10 cellular contexts compared by ENCODE assay signal in the genomic region with DNA sequence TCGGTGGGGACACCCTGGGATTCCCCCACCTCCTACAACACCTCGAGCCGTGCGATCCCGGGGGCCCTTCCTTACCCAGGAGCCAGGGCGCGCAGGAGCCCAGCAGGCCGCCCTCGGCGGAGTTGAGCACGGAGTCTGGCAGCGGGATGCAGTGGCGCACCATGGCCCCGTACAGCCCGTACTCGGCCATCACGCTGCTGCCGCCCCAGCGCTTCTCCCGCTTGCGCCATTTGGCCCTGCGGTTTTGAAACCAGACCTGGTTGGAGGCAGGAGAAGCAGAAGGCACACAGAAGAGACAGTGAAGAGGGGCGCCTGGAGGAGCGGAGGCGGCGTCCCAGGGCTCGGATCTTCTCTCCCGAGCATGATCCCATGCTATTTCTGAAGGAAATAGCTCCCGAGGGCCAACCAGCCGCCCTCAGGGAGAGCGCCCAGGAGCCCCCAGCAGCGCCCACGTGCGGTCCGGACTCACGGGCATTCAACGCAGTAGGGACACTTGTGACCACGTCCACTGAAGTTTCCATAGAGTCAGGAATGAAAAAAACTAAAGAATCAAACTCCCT. TPM values are rescaled to one million over a fixed set of nuclear protein-coding genes. Genes with fewer than 3 reads are reported as not detected.
A peak's percentile ranks its signal among the peaks of the same experiment; 100 is the strongest.
DNase-seq lines count a peak whose midpoint lies in the region; ATAC-seq, FAIRE-seq and TF ChIP-seq lines count a peak whose summit lies in the region.
"Had no signal": no experiment of that assay in that cellular context is flagged by ENCODE, and none has a peak within 500 bp of the region (broad histone marks: within the 10 kb centered on the region; RNA-seq: fewer than 3 reads in every experiment).

No MANE protein-coding gene starts in this region.

- intact Hi-C loops in testis (cut with DNase I; ENCODE audit: low total_unique reads): no loop called here
- intact Hi-C loops in activated T-helper 1 cell treated with anti-CD3 and anti-CD28 coated beads, Interleukin-12 subunit alpha, Interleukin-12 subunit beta, Interleukin-2, Interleukin-4 antibody, amounts not matched to agents 30 ng/mL and 10 ng/mL and 1 ng/mL, durations not matched to agents 14 hours and 24 hours and 36 hours (cut with micrococcal nuclease): no loop called here

- no peaks in the 10 kb centered on the region for H3K36me3 ChIP-seq in testis (ENCODE audit: low read depth, missing control alignments)

- no peaks in the 10 kb centered on the region for H3K27me3 ChIP-seq in testis

- WGBS in testis, 2 donors: 2 to 4% methylated on average over 12 to 38 of the region's 38 CpGs

- H3K36me3 Mint-ChIP-seq in activated naive CD8-positive, alpha-beta T cell treated with anti-CD3 and anti-CD28 coated beads, Interleukin-2, amount 10 ng/mL, durations not matched to agents 7 days and 5 days: no peaks in the 10 kb centered on the region
- peaks cover 1% of the 10 kb centered on the region for H3K36me3 Mint-ChIP-seq in activated T-helper 1 cell treated with anti-CD3 and anti-CD28 coated beads, Interleukin-12 subunit alpha, Interleukin-12 subunit beta, Interleukin-2, Interleukin-4 antibody, amounts not matched to agents 30 ng/mL and 10 ng/mL and 1 ng/mL, durations not matched to agents 14 hours and 24 hours and 36 hours (ENCODE audit: low read depth)

- peak overlapping the region; percentile 30; the same call in 1 of the 2 replicates for H3K4me3 ChIP-seq in iPS-18c (ENCODE audit: insufficient read depth, low read depth, low read length)
- peak overlapping the region; percentile 7 to 47 for H3K4me3 ChIP-seq in testis

- H3K9me3 ChIP-seq in iPS-18c (ENCODE audit: control insufficient read depth, insufficient read depth, low read length) (no peaks in the 10 kb centered on the region), testis (no peaks in the 10 kb centered on the region)

- H3K27me3 Mint-ChIP-seq in activated naive CD8-positive, alpha-beta T cell treated with anti-CD3 and anti-CD28 coated beads, Interleukin-2, amount 10 ng/mL, durations not matched to agents 7 days and 5 days: peaks cover 69% of the 10 kb centered on the region
- H3K27me3 Mint-ChIP-seq in activated T-helper 1 cell treated with anti-CD3 and anti-CD28 coated beads, Interleukin-12 subunit alpha, Interleukin-12 subunit beta, Interleukin-2, Interleukin-4 antibody, amounts not matched to agents 30 ng/mL and 10 ng/mL and 1 ng/mL, durations not matched to agents 14 hours and 24 hours and 36 hours (ENCODE audit: insufficient read depth): peaks cover 67% of the 10 kb centered on the region

- H3K27ac ChIP-seq in testis: no peak overlapping the region
- H3K27ac ChIP-seq: C4-2B had no signal

- H3K27ac Mint-ChIP-seq in activated naive CD8-positive, alpha-beta T cell treated with anti-CD3 and anti-CD28 coated beads, Interleukin-2, amount 10 ng/mL, durations not matched to agents 7 days and 5 days: no peak overlapping the region
- H3K27ac Mint-ChIP-seq in activated T-helper 1 cell treated with anti-CD3 and anti-CD28 coated beads, Interleukin-12 subunit alpha, Interleukin-12 subunit beta, Interleukin-2, Interleukin-4 antibody, amounts not matched to agents 30 ng/mL and 10 ng/mL and 1 ng/mL, durations not matched to agents 14 hours and 24 hours and 36 hours: no peak overlapping the region

- no peak for TF ChIP-seq POLR2A in testis (IDR thresholded peaks at IDR 0.05)

- no peaks in the 10 kb centered on the region for H3K4me1 ChIP-seq in testis

- ATAC-seq in activated naive CD8-positive, alpha-beta T cell treated with anti-CD3 and anti-CD28 coated beads, Interleukin-2, amount 10 ng/mL, durations not matched to agents 7 days and 5 days (ENCODE audit: low read depth): no peak
- no peak for ATAC-seq in HG03442 (IDR thresholded peaks at IDR 0.05; ENCODE audit: unreplicated experiment)

- no peaks in the 10 kb centered on the region for H3K9me3 Mint-ChIP-seq in activated naive CD8-positive, alpha-beta T cell treated with anti-CD3 and anti-CD28 coated beads, Interleukin-2, amount 10 ng/mL, durations not matched to agents 7 days and 5 days
- no peaks in the 10 kb centered on the region for H3K9me3 Mint-ChIP-seq in activated T-helper 1 cell treated with anti-CD3 and anti-CD28 coated beads, Interleukin-12 subunit alpha, Interleukin-12 subunit beta, Interleukin-2, Interleukin-4 antibody, amounts not matched to agents 30 ng/mL and 10 ng/mL and 1 ng/mL, durations not matched to agents 14 hours and 24 hours and 36 hours

- no peak for FAIRE-seq in RCC 7860 (lab: Jason Lieb, UNC)

- POLR2A ChIA-PET in activated naive CD8-positive, alpha-beta T cell treated with anti-CD3 and anti-CD28 coated beads, Interleukin-2, amount 10 ng/mL, durations not matched to agents 7 days and 5 days (lab: Charles Lee): no interaction called here

- no peak for TF ChIP-seq CTCF in testis (IDR thresholded peaks at IDR 0.05)

- peak overlapping the region; percentile 5 for H3K4me3 Mint-ChIP-seq in activated naive CD8-positive, alpha-beta T cell treated with anti-CD3 and anti-CD28 coated beads, Interleukin-2, amount 10 ng/mL, durations not matched to agents 7 days and 5 days
- H3K4me3 Mint-ChIP-seq in activated T-helper 1 cell treated with anti-CD3 and anti-CD28 coated beads, Interleukin-12 subunit alpha, Interleukin-12 subunit beta, Interleukin-2, Interleukin-4 antibody, amounts not matched to agents 30 ng/mL and 10 ng/mL and 1 ng/mL, durations not matched to agents 14 hours and 24 hours and 36 hours: no peak overlapping the region

- peaks cover 4% of the 10 kb centered on the region for H3K4me1 Mint-ChIP-seq in activated naive CD8-positive, alpha-beta T cell treated with anti-CD3 and anti-CD28 coated beads, Interleukin-2, amount 10 ng/mL, durations not matched to agents 7 days and 5 days
- no peaks in the 10 kb centered on the region for H3K4me1 Mint-ChIP-seq in activated T-helper 1 cell treated with anti-CD3 and anti-CD28 coated beads, Interleukin-12 subunit alpha, Interleukin-12 subunit beta, Interleukin-2, Interleukin-4 antibody, amounts not matched to agents 30 ng/mL and 10 ng/mL and 1 ng/mL, durations not matched to agents 14 hours and 24 hours and 36 hours (ENCODE audit: low read depth)

- DNase-seq in NCI-H524 (lab: John Stamatoyannopoulos, UW) (peak; percentile 30 to 73), NCI-H524 treated with DMSO at 0.1 percent for 48 hours (lab: John Stamatoyannopoulos, UW) (no peak), testis (peak; percentile 66), RCC 7860 (ENCODE audit: low spot score) (no peak)
- no peak for DNase-seq in activated naive CD8-positive, alpha-beta T cell treated with anti-CD3 and anti-CD28 coated beads, Interleukin-2, amount 10 ng/mL, durations not matched to agents 7 days and 5 days
- DNase-seq in activated T-helper 1 cell treated with anti-CD3 and anti-CD28 coated beads, Interleukin-12 subunit alpha, Interleukin-12 subunit beta, Interleukin-2, Interleukin-4 antibody, amounts not matched to agents 30 ng/mL and 10 ng/mL and 1 ng/mL, durations not matched to agents 14 hours and 24 hours and 36 hours (ENCODE audit: low spot score): no peak

RNA-seq across cellular contexts. Expression of a gene that starts 4.3 kb away (rescaled TPM):
- not detected for total RNA-seq in activated naive CD8-positive, alpha-beta T cell treated with anti-CD3 and anti-CD28 coated beads, Interleukin-2, amount 10 ng/mL, durations not matched to agents 7 days and 5 days
- under 1 TPM; 0.16 to 0.37 TPM for total RNA-seq in testis
- 0.38 TPM for polyA plus RNA-seq in testis (ENCODE audit: insufficient read depth, low read depth, low replicate concordance)
- not detected in 2 replicates for total RNA-seq in activated T-helper 1 cell treated with anti-CD3 and anti-CD28 coated beads, Interleukin-12 subunit alpha, Interleukin-12 subunit beta, Interleukin-2, Interleukin-4 antibody, amounts not matched to agents 30 ng/mL and 10 ng/mL and 1 ng/mL, durations not matched to agents 14 hours and 24 hours and 36 hours
- total RNA-seq: SK-MEL-5 had no signal

RNA-seq across cellular contexts. Expression of a gene that starts 19.8 kb away (rescaled TPM):
- total RNA-seq in activated naive CD8-positive, alpha-beta T cell treated with anti-CD3 and anti-CD28 coated beads, Interleukin-2, amount 10 ng/mL, durations not matched to agents 7 days and 5 days: 10 to 100 TPM; 53.3 to 55.8 TPM
- total RNA-seq in testis: 100 to 1,000 TPM; 162 to 184 TPM
- polyA plus RNA-seq in testis (ENCODE audit: insufficient read depth, low read depth, low replicate concordance): 61.5 TPM
- 11.7 and 12.7 TPM in 2 replicates for total RNA-seq in activated T-helper 1 cell treated with anti-CD3 and anti-CD28 coated beads, Interleukin-12 subunit alpha, Interleukin-12 subunit beta, Interleukin-2, Interleukin-4 antibody, amounts not matched to agents 30 ng/mL and 10 ng/mL and 1 ng/mL, durations not matched to agents 14 hours and 24 hours and 36 hours

Comparison
In these comparisons a context has a peak if more than half of its experiments do, and no peak if none do; other contexts are left out.
1. DNase-seq: peak in NCI-H524 (2 of 2) and testis (single experiment); none in NCI-H524 treated with DMSO at 0.1 percent for 48 hours (single experiment), activated naive CD8-positive, alpha-beta T cell treated with anti-CD3 and anti-CD28 coated beads, Interleukin-2, amount 10 ng/mL, durations not matched to agents 7 days and 5 days (single experiment), activated T-helper 1 cell treated with anti-CD3 and anti-CD28 coated beads, Interleukin-12 subunit alpha, Interleukin-12 subunit beta, Interleukin-2, Interleukin-4 antibody, amounts not matched to agents 30 ng/mL and 10 ng/mL and 1 ng/mL, durations not matched to agents 14 hours and 24 hours and 36 hours (single experiment) and RCC 7860 (single experiment).